Comparison of ENCODE assay signal across 8 cellular contexts in genomic region chr15:43285609-43286037, GRCh38. TPM values are rescaled to one million over a fixed set of nuclear protein-coding genes. Genes with fewer than 3 reads are reported as not detected.
DNase-seq lines count a peak whose midpoint lies in the region; ATAC-seq, FAIRE-seq and TF ChIP-seq lines count a peak whose summit lies in the region.

No MANE protein-coding gene starts in this region.

- no peaks in the 10 kb centered on the region for H3K9me3 Mint-ChIP-seq in WTC11

- H3K27ac ChIP-seq in lower lobe of right lung: no peak overlapping the region

- no peaks in the 10 kb centered on the region for H3K4me1 Mint-ChIP-seq in WTC11

- ATAC-seq in WTC11 (peak; percentile 73), lower lobe of right lung (peak; percentile 81 to 85), GM21737 (IDR thresholded peaks at IDR 0.05; ENCODE audit: unreplicated experiment) (no peak)

- no peaks in the 10 kb centered on the region for H3K4me1 ChIP-seq in lower lobe of right lung

- H3K27me3 Mint-ChIP-seq in WTC11 (ENCODE audit: low read depth): peaks cover 2% of the 10 kb centered on the region

- TF ChIP-seq CTCF in GM13976 (IDR thresholded peaks at IDR 0.05; ENCODE audit: borderline replicate concordance, control extremely low read depth, extremely low read depth, insufficient read depth, missing control alignments) (peak; percentile 62), WTC11 (IDR thresholded peaks at IDR 0.05) (peak; percentile 63), lower lobe of right lung (IDR thresholded peaks at IDR 0.05) (peak; percentile 76)

- H3K27ac Mint-ChIP-seq in WTC11: no peak overlapping the region

- peak; percentile 78 for FAIRE-seq in A204.1 (lab: Jason Lieb, UNC)

- in situ Hi-C loops in GM13976 (cut with MboI; ENCODE audit: low sequenced_read_pairs, unreplicated experiment): no loop called here

- no peaks in the 10 kb centered on the region for H3K36me3 Mint-ChIP-seq in WTC11

- intact Hi-C loops in lower lobe of right lung (cut with DNase I): loop anchor here (10.0 kb wide), 1 partner anchor 61 kb away; the partner anchor contains the start of gene EPB42

- no peak overlapping the region for H3K4me3 Mint-ChIP-seq in WTC11

- POLR2A ChIA-PET in WTC11 (lab: Charles Lee): no interaction called here

- no peak overlapping the region for H3K4me3 ChIP-seq in lower lobe of right lung

- H3K36me3 ChIP-seq in lower lobe of right lung: no peaks in the 10 kb centered on the region

- DNase-seq in GM13976 (ENCODE audit: low spot score) (peak; percentile 86), NCI-H2196 (lab: John Stamatoyannopoulos, UW; ENCODE audit: unreplicated experiment) (peak; percentile 48), WTC11 (ENCODE audit: low spot score) (peak; percentile 36), dedifferentiated amniotic fluid mesenchymal stem cell (ENCODE audit: extremely low spot score) (peak; percentile 45), lower lobe of right lung (no peak)
- peak; percentile 66 for DNase-seq in stimulated activated CD8-positive, alpha-beta memory T cell treated with anti-CD3 and anti-CD28 coated beads, Interleukin-4, amount 100 ng/mL, for 48 hours

- no peaks in the 10 kb centered on the region for H3K9me3 ChIP-seq in lower lobe of right lung

- CTCF ChIA-PET in WTC11 (lab: Charles Lee): interaction anchor here (0.6 to 4.6 kb wide), 38 partner anchors 9 to 666 kb away, joined by 3 to 101 read pairs (median 4); partner anchors contain the start of genes CCNDBP1 and TGM5

- no peaks in the 10 kb centered on the region for H3K27me3 ChIP-seq in lower lobe of right lung (ENCODE audit: low read depth)

TF ChIP-seq in WTC11, 78 proteins besides CTCF, POLR2A, EP300 and RAD21:
- TF ChIP-seq ELF4 (CRISPR knock-in tag; IDR thresholded peaks at IDR 0.05; ENCODE audit: low read depth): no peak
- TF ChIP-seq, protein P1, sequence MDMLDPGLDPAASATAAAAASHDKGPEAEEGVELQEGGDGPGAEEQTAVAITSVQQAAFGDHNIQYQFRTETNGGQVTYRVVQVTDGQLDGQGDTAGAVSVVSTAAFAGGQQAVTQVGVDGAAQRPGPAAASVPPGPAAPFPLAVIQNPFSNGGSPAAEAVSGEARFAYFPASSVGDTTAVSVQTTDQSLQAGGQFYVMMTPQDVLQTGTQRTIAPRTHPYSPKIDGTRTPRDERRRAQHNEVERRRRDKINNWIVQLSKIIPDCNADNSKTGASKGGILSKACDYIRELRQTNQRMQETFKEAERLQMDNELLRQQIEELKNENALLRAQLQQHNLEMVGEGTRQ (CRISPR knock-in tag; IDR thresholded peaks at IDR 0.05): no peak
- no peak for TF ChIP-seq PRRX2 (CRISPR knock-in tag; IDR thresholded peaks at IDR 0.05)
- no peak for TF ChIP-seq ZNF423 (CRISPR knock-in tag; IDR thresholded peaks at IDR 0.05)
- no peak for TF ChIP-seq ZBTB43 (CRISPR knock-in tag; IDR thresholded peaks at IDR 0.05)
- TF ChIP-seq MXD4 (CRISPR knock-in tag; IDR thresholded peaks at IDR 0.05; ENCODE audit: borderline replicate concordance): no peak
- TF ChIP-seq TP53 (CRISPR knock-in tag; IDR thresholded peaks at IDR 0.05): no peak
- TF ChIP-seq ATF1 (CRISPR knock-in tag; IDR thresholded peaks at IDR 0.05): no peak
- TF ChIP-seq KAT7 (CRISPR knock-in tag; IDR thresholded peaks at IDR 0.05; ENCODE audit: borderline replicate concordance): no peak
- TF ChIP-seq NR2C2 (CRISPR knock-in tag; IDR thresholded peaks at IDR 0.05): no peak
- no peak for TF ChIP-seq ZNF425 (CRISPR knock-in tag; conservative IDR thresholded peaks at IDR 0.05)
- no peak for TF ChIP-seq GRHL2 (CRISPR knock-in tag; IDR thresholded peaks at IDR 0.05; ENCODE audit: insufficient replicate concordance, severe bottlenecking)

RNA-seq across cellular contexts. Expression of gene TGM7, which starts 16.4 kb away (rescaled TPM):
- total RNA-seq in WTC11 (2021) (not detected in 3 replicates), lower lobe of right lung (not detected)

RNA-seq across cellular contexts. Expression of gene TGM5, which starts 18.9 kb away (rescaled TPM):
- total RNA-seq in WTC11 (2021) (not detected in 3 replicates), lower lobe of right lung (0.32 TPM)

RNA-seq across cellular contexts. Expression of gene LCMT2, which starts 44.8 kb away (rescaled TPM):
- 7.6 to 10.6 TPM (median 9.6 TPM) in 3 replicates for total RNA-seq in WTC11 (2021)
- 6.9 TPM for total RNA-seq in lower lobe of right lung
